22 cellular contexts compared by ENCODE assay signal in genomic region chr21:42085246-42086077, GRCh38. TPM values are rescaled to one million over a fixed set of nuclear protein-coding genes. Genes with fewer than 3 reads are reported as not detected.
A peak's percentile ranks its signal among the peaks of the same experiment; 100 is the strongest.
DNase-seq lines count a peak whose midpoint lies in the region; ATAC-seq, FAIRE-seq and TF ChIP-seq lines count a peak whose summit lies in the region.
"Had no signal": no experiment of that assay in that cellular context is flagged by ENCODE, and none has a peak within 500 bp of the region (broad histone marks: within the 10 kb centered on the region; RNA-seq: fewer than 3 reads in every experiment).

No MANE protein-coding gene starts in this region.

- no peak for DNase-seq in RWPE1 (ENCODE audit: low spot score)
- no peak for DNase-seq in mesendoderm
- no peak for DNase-seq in urothelium cell line (ENCODE audit: low spot score)
- DNase-seq in esophagus squamous epithelium (lab: John Stamatoyannopoulos, UW) = no peak
- no peak for DNase-seq in iPS-NIHi7 (ENCODE audit: extremely low spot score)
- DNase-seq: CD4-positive, alpha-beta memory T cell; GM23248; HCEC 1CT; MV-4-11; NCI-H446 treated with DMSO at 0.1 percent for 48 hours; NCI-H526 treated with DMSO at 0.1 percent for 48 hours; OCI-M1; SIG-M5 had no signal

- no peaks in the 10 kb centered on the region for H3K27me3 ChIP-seq in mesendoderm (ENCODE audit: insufficient read depth, low read length, poor library complexity)
- peaks cover 0 to 8% (median 0%) of the 10 kb centered on the region in 4 donors for H3K27me3 ChIP-seq in esophagus squamous epithelium
- H3K27me3 ChIP-seq: BLaER1 treated with 17β-estradiol and CSF1 and Interleukin-3, amounts not matched to agents 10 nM and 100 nM; Peyer's patch had no signal

- intact Hi-C loops in esophagus squamous epithelium (cut with DNase I) = no loop called here

- H4K5ac ChIP-seq in mesendoderm (ENCODE audit: low read length) = no peak overlapping the region

- WGBS in mesendoderm (ENCODE audit: extremely low coverage, insufficient coverage, low lambda C conversion rate) = no CpG with 5 or more reads among the region's 16 CpGs
- WGBS in esophagus squamous epithelium, 2 donors = 86 to 88% methylated on average over 12 to 15 of the region's 16 CpGs

- H3K36me3 ChIP-seq in HEK293 (ENCODE audit: control insufficient read depth in 2 of 2, insufficient read depth in 1 of 2, low read length in 2 of 2) (no peaks in the 10 kb centered on the region), mesendoderm (ENCODE audit: control insufficient read depth, insufficient read depth, low read length) (no peaks in the 10 kb centered on the region), esophagus squamous epithelium (no peaks in the 10 kb centered on the region)
- H3K36me3 ChIP-seq: BLaER1 treated with 17β-estradiol and CSF1 and Interleukin-3, amounts not matched to agents 10 nM and 100 nM; Peyer's patch had no signal

- no peak overlapping the region for H4K8ac ChIP-seq in mesendoderm (ENCODE audit: low read depth, low read length)

- H3K27ac ChIP-seq in HEK293 (ENCODE audit: extremely low read depth, low read depth, low read length) = no peak overlapping the region
- H3K27ac ChIP-seq in RWPE1 = peak overlapping the region; percentile 24; the same call in 1 of the 2 replicates
- no peak overlapping the region for H3K27ac ChIP-seq in mesendoderm (ENCODE audit: low read depth, low read length)
- H3K27ac ChIP-seq in esophagus squamous epithelium = no peak overlapping the region
- H3K27ac ChIP-seq: BLaER1 treated with 17β-estradiol and CSF1 and Interleukin-3, amounts not matched to agents 10 nM and 100 nM; GM23248; Peyer's patch; SK-N-MC had no signal

- no peak overlapping the region for H3K4me3 ChIP-seq in HEK293 (ENCODE audit: low read depth, low read length)
- H3K4me3 ChIP-seq in mesendoderm (ENCODE audit: low read length) = no peak overlapping the region
- H3K4me3 ChIP-seq in esophagus squamous epithelium = no peak overlapping the region
- H3K4me3 ChIP-seq: BLaER1 treated with 17β-estradiol and CSF1 and Interleukin-3, amounts not matched to agents 10 nM and 100 nM; GM23248; Peyer's patch; SK-N-MC had no signal

- H2BK120ac ChIP-seq in mesendoderm (ENCODE audit: low read depth, low read length) = no peak overlapping the region

- no peak overlapping the region for H3K9ac ChIP-seq in mesendoderm (ENCODE audit: low read length)
- H3K9ac ChIP-seq: BLaER1 treated with 17β-estradiol and CSF1 and Interleukin-3, amounts not matched to agents 10 nM and 100 nM; GM23248 had no signal

- no peak overlapping the region for H3K18ac ChIP-seq in mesendoderm (ENCODE audit: low read length)

- no peak overlapping the region for H2BK15ac ChIP-seq in mesendoderm (replicated peaks; ENCODE audit: low read depth)

- H2BK5ac ChIP-seq in mesendoderm (ENCODE audit: low read length) = no peak overlapping the region

- peak; percentile 62 for FAIRE-seq in urothelium cell line (lab: Jason Lieb, UNC)
- FAIRE-seq: GM18507 had no signal

- H3K79me2 ChIP-seq in mesendoderm (ENCODE audit: control insufficient read depth, insufficient read depth, low read length) = no peaks in the 10 kb centered on the region

- no peak for TF ChIP-seq POLR2A in esophagus squamous epithelium (IDR thresholded peaks at IDR 0.05)

- H3K23ac ChIP-seq in mesendoderm (ENCODE audit: low read length) = no peak overlapping the region

- ATAC-seq in HG03520 (IDR thresholded peaks at IDR 0.05; ENCODE audit: unreplicated experiment) = no peak

- no peak overlapping the region for H3K56ac ChIP-seq in mesendoderm (ENCODE audit: low read length)

- CTCF ChIA-PET in HEK293 (lab: Yijun Ruan, JAX) = interaction anchor here (0.7 to 1.6 kb wide), 4 partner anchors 21 to 233 kb away, joined by 3 to 5 read pairs (median 4); no protein-coding TSS in a partner anchor
- CTCF ChIA-PET in RWPE1 (lab: Yijun Ruan, JAX) = interaction anchor here (0.6 to 1.3 kb wide), 4 partner anchors 12 to 76 kb away, joined by 3 to 5 read pairs (median 4); partner anchors contain the start of gene ZBTB21

- TF ChIP-seq CTCF in HEK293 (tag by site-specific recombination; IDR thresholded peaks at IDR 0.05) = no peak
- no peak for TF ChIP-seq CTCF in RWPE1 (conservative IDR thresholded peaks at IDR 0.05; ENCODE audit: low read depth)
- no peak for TF ChIP-seq CTCF in esophagus squamous epithelium (IDR thresholded peaks at IDR 0.05)

- POLR2A ChIA-PET in HEK293 (lab: Yijun Ruan, JAX) = interaction anchor here (1.2 kb wide), 1 partner anchor 22 kb away, joined by 3 read pairs; no protein-coding TSS in a partner anchor
- POLR2A ChIA-PET in RWPE1 (lab: Yijun Ruan, JAX; ENCODE audit: low non-redundant PET) = interaction anchor here (0.6 kb wide), 1 partner anchor 53 kb away, joined by 4 read pairs; no protein-coding TSS in a partner anchor

- H3K4ac ChIP-seq in mesendoderm (ENCODE audit: low read depth, low read length) = peak overlapping the region; percentile 36

- H3K79me1 ChIP-seq in mesendoderm (ENCODE audit: low read length) = no peaks in the 10 kb centered on the region

- H2AK5ac ChIP-seq in mesendoderm (ENCODE audit: low read length) = no peak overlapping the region

- H3K9me3 ChIP-seq in HEK293 (ENCODE audit: control insufficient read depth, insufficient read depth, low read depth, low read length) (no peaks in the 10 kb centered on the region), esophagus squamous epithelium (no peaks in the 10 kb centered on the region)
- H3K9me3 ChIP-seq: BLaER1 treated with 17β-estradiol and CSF1 and Interleukin-3, amounts not matched to agents 10 nM and 100 nM; Peyer's patch had no signal

- no peak overlapping the region for H3K4me2 ChIP-seq in mesendoderm (ENCODE audit: low read length)
- H3K4me2 ChIP-seq: BLaER1 treated with 17β-estradiol and CSF1 and Interleukin-3, amounts not matched to agents 10 nM and 100 nM had no signal

- H3K4me1 ChIP-seq in HEK293 (ENCODE audit: control insufficient read depth, insufficient read depth, low read length) (no peaks in the 10 kb centered on the region), mesendoderm (ENCODE audit: control insufficient read depth, low read depth, low read length) (no peaks in the 10 kb centered on the region), esophagus squamous epithelium (peaks cover 0 to 14% (median 10%) of the 10 kb centered on the region in 3 donors)

TF ChIP-seq in HEK293, 187 proteins besides CTCF, POLR2A, EP300 and RAD21:
- TF ChIP-seq ZNF292 (tag by site-specific recombination; IDR thresholded peaks at IDR 0.05; ENCODE audit: borderline replicate concordance, low read depth) (no peak), ZNF645 (tag by site-specific recombination; IDR thresholded peaks at IDR 0.05) (no peak), ZIC2 (tag by site-specific recombination; IDR thresholded peaks at IDR 0.05) (peak; percentile 71), ZNF501 (tag by site-specific recombination; IDR thresholded peaks at IDR 0.05) (no peak)
TF ChIP-seq in HEK293: peak in this region for 1.

RNA-seq across cellular contexts. Expression of gene UMODL1, which starts 14.3 kb away (rescaled TPM):
- polyA plus RNA-seq in mesendoderm (2013, experiment 1 of 2) = 0.07 TPM
- 0.07 TPM for polyA plus RNA-seq in mesendoderm (2013, experiment 2 of 2)
- not detected for total RNA-seq in esophagus squamous epithelium
- total RNA-seq: A172, G401, GM23248, M059J had no signal
- polyA plus RNA-seq: GM23248 had no signal
